Comparison of ENCODE assay signal across 25 cellular contexts in genomic region chr10:218753-219152, GRCh38.
DNase-seq lines count a peak whose midpoint lies in the region; ATAC-seq, FAIRE-seq and TF ChIP-seq lines count a peak whose summit lies in the region.
"Had no signal": no experiment of that assay in that cellular context is flagged by ENCODE, and none has a peak within 500 bp of the region (broad histone marks: within the 10 kb centered on the region; RNA-seq: fewer than 3 reads in every experiment).

No MANE protein-coding gene starts in this region.

- H3K4ac ChIP-seq in IMR-90 (ENCODE audit: low read depth, low read length) = no peak overlapping the region

- ATAC-seq in IMR-90 (ENCODE audit: low read depth) (peak; percentile 44), GM19351 (IDR thresholded peaks at IDR 0.05; ENCODE audit: unreplicated experiment) (no peak), GM21367 (IDR thresholded peaks at IDR 0.05; ENCODE audit: unreplicated experiment) (no peak), HG03432 (IDR thresholded peaks at IDR 0.05; ENCODE audit: unreplicated experiment) (no peak)
- ATAC-seq: activated CD4-positive, alpha-beta T cell treated with anti-CD3 and anti-CD28 coated beads for 36 hours; lower lobe of right lung had no signal

- H3K9ac ChIP-seq in IMR-90 (ENCODE audit: low read depth, low read length) (no peak overlapping the region), endothelial cell of umbilical vein (replicated peaks; ENCODE audit: extremely low read depth, insufficient read depth, low read length) (no peak overlapping the region)
- H3K9ac ChIP-seq: BLaER1 treated with 17β-estradiol and CSF1 and Interleukin-3, amounts not matched to agents 10 nM and 100 nM; parathyroid adenoma had no signal

- H4K5ac ChIP-seq in IMR-90 (ENCODE audit: low read depth, low read length) = no peak overlapping the region

- no peak for TF ChIP-seq RAD21 in IMR-90 (IDR thresholded peaks at IDR 0.05; ENCODE audit: low read length)

- CTCF ChIA-PET in IMR-90 (lab: Yijun Ruan, JAX) (no interaction called here), endothelial cell of umbilical vein (lab: Charles Lee) (interaction anchor here (1.0 to 1.5 kb wide), 4 partner anchors 9 to 40 kb away, joined by 3 to 8 read pairs (median 4); no protein-coding TSS in a partner anchor)

- H3K27me3 ChIP-seq in IMR-90 (ENCODE audit: control insufficient read depth, insufficient read depth, low read length) (no peaks in the 10 kb centered on the region), endothelial cell of umbilical vein (ENCODE audit: control insufficient read depth in 2 of 2, insufficient read depth in 2 of 2, low read length in 2 of 2) (no peaks in the 10 kb centered on the region), tibial artery (no peaks in the 10 kb centered on the region)
- H3K27me3 ChIP-seq: BLaER1 treated with 17β-estradiol and CSF1 and Interleukin-3, amounts not matched to agents 10 nM and 100 nM; brain microvascular endothelial cell; esophagus squamous epithelium; right atrium auricular region had no signal

- H3K79me1 ChIP-seq in IMR-90 (ENCODE audit: low read depth in 1 of 2, low read length in 2 of 2) = peaks cover 18 to 30% of the 10 kb centered on the region in 2 experiments

- POLR2A ChIA-PET in IMR-90 (lab: Charles Lee; ENCODE audit: unreplicated experiment) (no interaction called here), endothelial cell of umbilical vein (lab: Charles Lee) (no interaction called here)

- H3K14ac ChIP-seq in IMR-90 (replicated peaks; ENCODE audit: low read depth, low read length) = no peak overlapping the region

- H3K23ac ChIP-seq in IMR-90 (ENCODE audit: low read depth, low read length) = no peak overlapping the region

- H2BK5ac ChIP-seq in IMR-90 (ENCODE audit: low read depth, low read length, poor library complexity, severe bottlenecking) = no peak overlapping the region

- H2BK20ac ChIP-seq in IMR-90 (ENCODE audit: low read depth, low read length) = no peak overlapping the region

- dilution Hi-C loops in IMR-90 (cut with HindIII; ENCODE audit: low sequenced_read_pairs, unreplicated experiment) (no loop called here), endothelial cell of umbilical vein (cut with MboI; ENCODE audit: extremely low pct_ligation_motif_present, low sequenced_read_pairs) (no loop called here)

- BruUV-seq in IMR-90 (replicated peaks; lab: Mats Ljungman, UMichigan) = no TSS peak
- BruUV-seq in endothelial cell of umbilical vein (replicated peaks; lab: Mats Ljungman, UMichigan) = no TSS peak

- H2AK9ac ChIP-seq in IMR-90 (replicated peaks; ENCODE audit: low read depth, low read length, poor library complexity) = no peak overlapping the region

- H4K20me1 ChIP-seq in IMR-90 (ENCODE audit: insufficient read depth, low read length) = peaks cover 4% of the 10 kb centered on the region; the same call in 1 of the 2 replicates
- H4K20me1 ChIP-seq in endothelial cell of umbilical vein (replicated peaks; ENCODE audit: control insufficient read depth, extremely low read depth, insufficient read depth, low read length) = peaks cover 2% of the 10 kb centered on the region

- peaks cover 3% of the 10 kb centered on the region; the same call in 1 of the 2 replicates for H3K9me1 ChIP-seq in IMR-90 (ENCODE audit: insufficient read depth, low read length)
- no peaks in the 10 kb centered on the region for H3K9me1 ChIP-seq in endothelial cell of umbilical vein (replicated peaks; ENCODE audit: control insufficient read depth, extremely low read depth, insufficient read depth, low read length)

- H2BK15ac ChIP-seq in IMR-90 (ENCODE audit: low read depth, low read length) = no peak overlapping the region

- H2BK120ac ChIP-seq in IMR-90 (ENCODE audit: low read depth, low read length) = no peak overlapping the region

- H3K56ac ChIP-seq in IMR-90 (ENCODE audit: extremely low read depth, insufficient read depth, low read length) = no peak overlapping the region

- in situ Hi-C loops in IMR-90 (cut with MboI; ENCODE audit: low sequenced_read_pairs) = no loop called here

- H3K4me3 ChIP-seq in IMR-90 (ENCODE audit: insufficient read depth, low read depth, low read length) (no peak overlapping the region), endothelial cell of umbilical vein (replicated peaks in 1 of 3; ENCODE audit: insufficient read depth in 1 of 3, low read depth in 1 of 3, low read length in 3 of 3) (no peak overlapping the region), tibial artery (no peak overlapping the region)
- H3K4me3 ChIP-seq: BLaER1 treated with 17β-estradiol and CSF1 and Interleukin-3, amounts not matched to agents 10 nM and 100 nM; esophagus squamous epithelium; lower lobe of right lung; right atrium auricular region had no signal

- H3K4me2 ChIP-seq in IMR-90 (ENCODE audit: low read depth, low read length) (no peak overlapping the region), endothelial cell of umbilical vein (ENCODE audit: insufficient read depth, low read length) (no peak overlapping the region)

- no peak overlapping the region for H2AK5ac ChIP-seq in IMR-90 (ENCODE audit: low read depth, low read length)

- H4K8ac ChIP-seq in IMR-90 (ENCODE audit: low read depth in 2 of 2, low read length in 2 of 2) = no peak overlapping the region

- H2AFZ ChIP-seq in IMR-90 (replicated peaks; ENCODE audit: low read length, poor library complexity) = no peak overlapping the region
- no peak overlapping the region for H2AFZ ChIP-seq in endothelial cell of umbilical vein (ENCODE audit: low read depth, low read length)
- H2AFZ ChIP-seq: parathyroid adenoma had no signal

- TF ChIP-seq POLR2A in IMR-90 (IDR thresholded peaks at IDR 0.05; ENCODE audit: low read depth, low read length) (no peak), endothelial cell of umbilical vein (IDR thresholded peaks at IDR 0.05; ENCODE audit: low read depth, low read length) (no peak)

- no peaks in the 10 kb centered on the region for H3K9me3 ChIP-seq in IMR-90 (ENCODE audit: control insufficient read depth, insufficient read depth, low read length)
- no peaks in the 10 kb centered on the region for H3K9me3 ChIP-seq in endothelial cell of umbilical vein (replicated peaks; ENCODE audit: control insufficient read depth, insufficient read depth, low read length)
- no peaks in the 10 kb centered on the region for H3K9me3 ChIP-seq in tibial artery
- H3K9me3 ChIP-seq: BLaER1 treated with 17β-estradiol and CSF1 and Interleukin-3, amounts not matched to agents 10 nM and 100 nM; esophagus squamous epithelium; lower lobe of right lung; right atrium auricular region had no signal

- DNase-seq in AG20443 (ENCODE audit: low spot score) = peak; percentile 14
- DNase-seq in IMR-90 = no peak
- peak; percentile 9 for DNase-seq in endothelial cell of umbilical vein (ENCODE audit: low read depth, low spot score)
- no peak for DNase-seq in tibial artery
- DNase-seq: activated CD4-positive, alpha-beta T cell treated with anti-CD3 and anti-CD28 coated beads for 36 hours; activated naive CD4-positive, alpha-beta T cell treated with anti-CD3 and anti-CD28 coated beads for 36 hours; activated T-cell treated with anti-CD3 and anti-CD28 coated beads, Interleukin-2, amount 50 U/mL, for 24 hours; brain microvascular endothelial cell; DMS79; effector CD8-positive, alpha-beta T cell; esophagus squamous epithelium; kidney glomerular epithelial cell; lower lobe of right lung; MV-4-11; NCI-H146; nephron progenitor cell; stimulated activated CD4-positive, alpha-beta T cell treated with anti-CD3 and anti-CD28 coated beads, Interleukin-4, amount 100 ng/mL, for 1 hour; trophoblast cell had no signal

- H3K27ac ChIP-seq in IMR-90 (ENCODE audit: insufficient read depth, low read length) = no peak overlapping the region
- H3K27ac ChIP-seq in endothelial cell of umbilical vein (ENCODE audit: insufficient read depth, low read depth, low read length) = no peak overlapping the region
- H3K27ac ChIP-seq in tibial artery = no peak overlapping the region
- H3K27ac ChIP-seq: BLaER1 treated with 17β-estradiol and CSF1 and Interleukin-3, amounts not matched to agents 10 nM and 100 nM; brain microvascular endothelial cell; esophagus squamous epithelium; lower lobe of right lung; parathyroid adenoma; right atrium auricular region had no signal

- intact Hi-C loops in IMR-90 (cut with micrococcal nuclease) = no loop called here
- intact Hi-C loops in endothelial cell of umbilical vein (cut with micrococcal nuclease) = no loop called here
- intact Hi-C loops in tibial artery (cut with DNase I; ENCODE audit: low total_unique reads) = no loop called here

- H3K4me1 ChIP-seq in IMR-90 (ENCODE audit: control insufficient read depth, insufficient read depth, low read length) (no peaks in the 10 kb centered on the region), endothelial cell of umbilical vein (ENCODE audit: control insufficient read depth, extremely low read depth, insufficient read depth, low read length) (peaks cover 4% of the 10 kb centered on the region), tibial artery (peaks cover 0 to 4% (median 0%) of the 10 kb centered on the region in 4 donors)
- H3K4me1 ChIP-seq: parathyroid adenoma, right atrium auricular region had no signal

- WGBS in IMR-90 (ENCODE audit: extremely low coverage in 2 of 2, insufficient read length in 1 of 2), 2 experiments = no CpG with 5 or more reads among the region's 1 CpG

- FAIRE-seq in endothelial cell of umbilical vein (lab: Jason Lieb, UNC) (no peak), islet of Langerhans (lab: Jason Lieb, UNC) (peak; percentile 66)

- no peak overlapping the region for H3K18ac ChIP-seq in IMR-90 (ENCODE audit: low read depth, low read length)

- H3K79me2 ChIP-seq in endothelial cell of umbilical vein (ENCODE audit: control insufficient read depth, insufficient read depth, low read length) = no peaks in the 10 kb centered on the region

- H3K36me3 ChIP-seq in IMR-90 (ENCODE audit: control insufficient read depth, insufficient read depth, low read length) = peaks cover 4% of the 10 kb centered on the region
- H3K36me3 ChIP-seq in endothelial cell of umbilical vein (ENCODE audit: control insufficient read depth in 2 of 2, extremely low read depth in 1 of 2, insufficient read depth in 2 of 2, low read length in 2 of 2) = no peaks in the 10 kb centered on the region
- peaks cover 0 to 7% (median 0%) of the 10 kb centered on the region in 3 donors for H3K36me3 ChIP-seq in tibial artery
- H3K36me3 ChIP-seq: brain microvascular endothelial cell, esophagus squamous epithelium, lower lobe of right lung, right atrium auricular region had no signal

- H4K91ac ChIP-seq in IMR-90 (ENCODE audit: insufficient read depth, low read depth, low read length) = no peak overlapping the region

- no peak for TF ChIP-seq CTCF in IMR-90 (conservative IDR thresholded peaks at IDR 0.05; ENCODE audit: low read depth, low read length)
- no peak for TF ChIP-seq CTCF in endothelial cell of umbilical vein (IDR thresholded peaks at IDR 0.05; ENCODE audit: extremely low read depth in 1 of 2, insufficient read depth in 1 of 2, low read depth in 1 of 2, low read length in 2 of 2)
- no peak for TF ChIP-seq CTCF in tibial artery (IDR thresholded peaks at IDR 0.05)

TF ChIP-seq in IMR-90, 13 proteins besides CTCF, POLR2A, EP300 and RAD21 (continues in another document):
- TF ChIP-seq MXI1 (IDR thresholded peaks at IDR 0.05; ENCODE audit: borderline replicate concordance, low read depth, low read length) (no peak), MAZ (IDR thresholded peaks at IDR 0.05; ENCODE audit: borderline replicate concordance, low read depth, low read length) (no peak)

TF ChIP-seq in endothelial cell of umbilical vein, 7 proteins besides CTCF, POLR2A, EP300 and RAD21 (continues in another document):
- no peak for TF ChIP-seq EZH2 (IDR thresholded peaks at IDR 0.05; ENCODE audit: borderline replicate concordance, low read depth, low read length, severe bottlenecking)

Comparison
In these comparisons a context has a peak if more than half of its experiments do, and no peak if none do; other contexts are left out.
1. DNase-seq: peak in AG20443 (single experiment) and endothelial cell of umbilical vein (single experiment); none in IMR-90 (single experiment) and tibial artery (0 of 2).